In the genomic region with DNA sequence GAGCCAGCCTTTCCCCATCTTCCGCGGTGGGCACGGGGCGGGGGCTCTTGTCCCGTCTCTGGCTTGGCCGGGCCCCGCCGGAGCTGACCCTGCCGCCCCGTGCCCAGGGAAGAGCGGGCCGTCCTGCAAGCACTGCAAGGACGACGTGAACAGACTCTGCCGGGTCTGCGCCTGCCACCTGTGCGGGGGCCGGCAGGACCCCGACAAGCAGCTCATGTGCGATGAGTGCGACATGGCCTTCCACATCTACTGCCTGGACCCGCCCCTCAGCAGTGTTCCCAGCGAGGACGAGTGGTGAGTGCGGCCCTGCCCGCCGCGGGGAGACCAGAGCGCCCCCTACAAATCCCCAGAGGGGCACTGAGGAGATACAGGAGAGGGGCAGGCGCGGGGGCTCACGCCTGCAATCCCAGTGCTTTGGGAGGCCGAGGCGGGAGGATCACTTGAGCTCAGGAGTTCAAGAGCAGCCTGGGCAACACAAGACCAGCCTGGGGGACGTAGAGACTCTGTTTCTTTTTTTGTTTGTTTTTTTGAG, we compare ENCODE assay signal across 11 cellular contexts. TPM values are rescaled to one million over a fixed set of nuclear protein-coding genes. Genes with fewer than 3 reads are reported as not detected.
"Had no signal": no experiment of that assay in that cellular context is flagged by ENCODE, and none has a peak within 500 bp of the region (broad histone marks: within the 10 kb centered on the region; RNA-seq: fewer than 3 reads in every experiment).

No MANE protein-coding gene starts in this region.

RNA-seq across cellular contexts. Expression of gene ARRDC5, which starts 39.0 kb away (rescaled TPM):
- total RNA-seq: hepatocyte, kidney epithelial cell, left lobe of liver, left ventricle myocardium inferior, left ventricle myocardium superior, lung microvascular endothelial cell, mammary epithelial cell, mesothelial cell of epicardium, myocyte had no signal
- polyA plus RNA-seq: hepatocyte, keratinocyte, liver, mammary epithelial cell had no signal
